ENCODE assay signal across 1 cellular context in genomic region chr1:91500756-91501526, GRCh38.
A peak's percentile ranks its signal among the peaks of the same experiment; 100 is the strongest.
TF ChIP-seq lines count a peak whose summit lies in the region.

TSS of gene CDC7 (plus strand) at chr1:91500851. CDS start at chr1:91501717, 866 bp downstream.

TF ChIP-seq in GM12878, 131 proteins besides CTCF, POLR2A, EP300 and RAD21 (continued from another document):
- TF ChIP-seq STAT1 (conservative IDR thresholded peaks at IDR 0.05) = no peak
- no peak for TF ChIP-seq POLR2AphosphoS2 (IDR thresholded peaks at IDR 0.05; ENCODE audit: low read depth, low read length)
- no peak for TF ChIP-seq GABPA (IDR thresholded peaks at IDR 0.05; ENCODE audit: low read depth)
- TF ChIP-seq PAX8 (IDR thresholded peaks at IDR 0.05) = no peak
- TF ChIP-seq MLLT1 (IDR thresholded peaks at IDR 0.05) = peak; percentile 33; the same call in 1 of the 2 replicates
- peak; percentile 88; the same call in 1 of the 2 replicates for TF ChIP-seq GATAD2B (conservative IDR thresholded peaks at IDR 0.05; ENCODE audit: low read depth)
- no peak for TF ChIP-seq SIN3A (IDR thresholded peaks at IDR 0.05; ENCODE audit: low read depth, low read length)
- no peak for TF ChIP-seq ZNF274 (IDR thresholded peaks at IDR 0.05; ENCODE audit: insufficient read depth, insufficient read length)
- TF ChIP-seq NFYA (IDR thresholded peaks at IDR 0.05; ENCODE audit: borderline replicate concordance, low read depth, low read length) = no peak
- TF ChIP-seq BCL11A (IDR thresholded peaks at IDR 0.05; ENCODE audit: low read depth, low read length) = no peak
